In the genomic region with DNA sequence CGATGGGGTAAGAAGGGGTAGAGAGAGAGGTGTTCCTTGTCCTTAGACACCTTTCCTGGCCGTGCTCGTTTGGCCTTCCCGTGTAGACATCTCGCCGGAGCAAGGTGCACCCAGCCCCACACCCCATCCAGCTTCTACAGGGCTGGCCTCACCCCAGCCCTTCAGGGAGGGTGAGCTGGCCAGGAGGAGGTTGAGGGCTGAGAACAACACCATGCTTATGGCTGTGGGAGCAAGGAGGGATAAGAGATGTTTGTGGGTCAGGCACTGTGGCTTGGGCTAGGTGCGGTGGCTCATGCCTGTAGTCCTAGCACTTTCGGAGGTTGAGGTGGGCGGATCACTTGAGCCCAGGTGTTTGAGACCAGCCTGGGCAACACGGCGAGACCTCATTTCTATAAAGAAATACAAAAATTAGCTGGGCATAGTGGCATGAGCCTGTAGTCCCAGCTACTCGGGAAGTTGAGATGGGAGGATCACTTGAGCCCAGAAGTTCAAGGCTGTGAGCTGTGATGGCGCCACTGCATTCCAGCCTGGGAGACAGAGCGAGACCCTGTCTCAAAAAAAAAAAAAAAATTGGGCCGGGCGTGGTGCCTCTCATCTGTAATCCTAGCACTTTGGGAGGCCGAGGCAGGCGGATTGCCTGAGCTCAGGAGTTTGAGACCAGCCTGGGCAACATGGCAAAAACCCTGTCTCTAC, we compare ENCODE assay signal across 13 cellular contexts. TPM values are rescaled to one million over a fixed set of nuclear protein-coding genes. Genes with fewer than 3 reads are reported as not detected.
DNase-seq lines count a peak whose midpoint lies in the region; ATAC-seq, FAIRE-seq and TF ChIP-seq lines count a peak whose summit lies in the region.
"Had no signal": no experiment of that assay in that cellular context is flagged by ENCODE, and none has a peak within 500 bp of the region (broad histone marks: within the 10 kb centered on the region; RNA-seq: fewer than 3 reads in every experiment).

No MANE protein-coding gene starts in this region.

- peak overlapping the region in 4 of 11 experiments; percentile 14 to 43 (median 26); a peak in 5 of 22 replicates for H3K9ac ChIP-seq in BLaER1 treated with 17β-estradiol and CSF1 and Interleukin-3, amounts not matched to agents 10 nM and 100 nM
- H3K9ac ChIP-seq in adipocyte (ENCODE audit: low read length): peak overlapping the region; percentile 67
- H3K9ac ChIP-seq in kidney (ENCODE audit: low read length in 2 of 2): peak overlapping the region; percentile 43 to 76
- H3K9ac ChIP-seq in rectal smooth muscle tissue (ENCODE audit: low read length): no peak overlapping the region
- H3K9ac ChIP-seq: KMS-11 had no signal

- H3K4me1 Mint-ChIP-seq in natural killer cell: peaks cover 17 to 24% of the 10 kb centered on the region in 2 donors
- peaks cover 22% of the 10 kb centered on the region for H3K4me1 Mint-ChIP-seq in activated CD4-positive, alpha-beta memory T cell treated with anti-CD3 and anti-CD28 coated beads, Interleukin-2, amount 10 ng/mL, durations not matched to agents 7 days and 5 days

- H3K4me2 ChIP-seq in BLaER1 treated with 17β-estradiol and CSF1 and Interleukin-3, amounts not matched to agents 10 nM and 100 nM: peak overlapping the region; percentile 42 to 92 (median 73); a peak in 21 of 22 replicates
- H3K4me2 ChIP-seq: KMS-11 had no signal

- H3K9me3 ChIP-seq in BLaER1 treated with 17β-estradiol and CSF1 and Interleukin-3, amounts not matched to agents 10 nM and 100 nM (replicated peaks in 1 of 11): no peaks in the 10 kb centered on the region
- H3K9me3 ChIP-seq in adipocyte (ENCODE audit: control insufficient read depth, low read length) (no peaks in the 10 kb centered on the region), kidney (ENCODE audit: control insufficient read depth in 1 of 2, low read length in 2 of 2) (no peaks in the 10 kb centered on the region), WERI-Rb-1 (ENCODE audit: severe bottlenecking) (no peaks in the 10 kb centered on the region)
- H3K9me3 ChIP-seq: right lobe of liver had no signal

- CTCF ChIA-PET in activated CD4-positive, alpha-beta memory T cell treated with anti-CD3 and anti-CD28 coated beads, Interleukin-2, amount 10 ng/mL, durations not matched to agents 7 days and 5 days (lab: Charles Lee): interaction anchor here (1.0 kb wide), 1 partner anchor 10 kb away, joined by 3 read pairs; no protein-coding TSS in a partner anchor

- H3K4me1 ChIP-seq in BLaER1 treated with 17β-estradiol and CSF1 and Interleukin-3, amounts not matched to agents 10 nM and 100 nM: peaks cover 86 to 99% (median 96%) of the 10 kb centered on the region in 10 experiments
- peaks cover 25% of the 10 kb centered on the region for H3K4me1 ChIP-seq in adipocyte (ENCODE audit: control insufficient read depth, insufficient read depth, low read length)
- H3K4me1 ChIP-seq in kidney (ENCODE audit: control insufficient read depth in 1 of 2, insufficient read depth in 1 of 2, low read depth in 1 of 2, low read length in 2 of 2): peaks cover 40 to 44% of the 10 kb centered on the region in 2 donors
- peaks cover 9% of the 10 kb centered on the region for H3K4me1 ChIP-seq in rectal smooth muscle tissue (ENCODE audit: control insufficient read depth, insufficient read depth, low read length)

- no peak for FAIRE-seq in kidney (lab: Jason Lieb, UNC)
- FAIRE-seq: keratinocyte had no signal

- H4K20me1 ChIP-seq in BLaER1 treated with 17β-estradiol and CSF1 and Interleukin-3, amounts not matched to agents 10 nM and 100 nM: peaks cover 71 to 100% (median 99%) of the 10 kb centered on the region in 11 experiments; a peak in 21 of 22 replicates

- no peak for TF ChIP-seq POLR2A in erythroblast (IDR thresholded peaks at IDR 0.05; ENCODE audit: low read length)

- H3K27me3 Mint-ChIP-seq in natural killer cell (ENCODE audit: low read depth in 2 of 2): no peaks in the 10 kb centered on the region
- no peaks in the 10 kb centered on the region for H3K27me3 Mint-ChIP-seq in activated CD4-positive, alpha-beta memory T cell treated with anti-CD3 and anti-CD28 coated beads, Interleukin-2, amount 10 ng/mL, durations not matched to agents 7 days and 5 days
- H3K27me3 Mint-ChIP-seq: activated CD8-positive, alpha-beta memory T cell treated with anti-CD3 and anti-CD28 coated beads, Interleukin-2, amount 10 ng/mL, durations not matched to agents 7 days and 5 days had no signal

- POLR2A ChIA-PET in activated CD4-positive, alpha-beta memory T cell treated with anti-CD3 and anti-CD28 coated beads, Interleukin-2, amount 10 ng/mL, durations not matched to agents 7 days and 5 days (lab: Charles Lee): no interaction called here

- no peak overlapping the region for H3K4me3 Mint-ChIP-seq in natural killer cell
- H3K4me3 Mint-ChIP-seq in activated CD4-positive, alpha-beta memory T cell treated with anti-CD3 and anti-CD28 coated beads, Interleukin-2, amount 10 ng/mL, durations not matched to agents 7 days and 5 days: no peak overlapping the region
- H3K4me3 Mint-ChIP-seq: activated CD8-positive, alpha-beta memory T cell treated with anti-CD3 and anti-CD28 coated beads, Interleukin-2, amount 10 ng/mL, durations not matched to agents 7 days and 5 days had no signal

- H3K4me3 ChIP-seq in BLaER1 treated with 17β-estradiol and CSF1 and Interleukin-3, amounts not matched to agents 10 nM and 100 nM: no peak overlapping the region
- H3K4me3 ChIP-seq in adipocyte (ENCODE audit: low read length) (peak overlapping the region; percentile 40), kidney (ENCODE audit: low read length in 2 of 2) (peak overlapping the region in 1 of 2 donors; percentile 45), rectal smooth muscle tissue (ENCODE audit: low read length) (no peak overlapping the region), WERI-Rb-1 (ENCODE audit: low read depth, low read length) (no peak overlapping the region)
- H3K4me3 ChIP-seq: right lobe of liver had no signal

- H3K36me3 Mint-ChIP-seq in natural killer cell: no peaks in the 10 kb centered on the region
- H3K36me3 Mint-ChIP-seq in activated CD4-positive, alpha-beta memory T cell treated with anti-CD3 and anti-CD28 coated beads, Interleukin-2, amount 10 ng/mL, durations not matched to agents 7 days and 5 days (ENCODE audit: low read depth): peaks cover 6% of the 10 kb centered on the region
- H3K36me3 Mint-ChIP-seq: activated CD8-positive, alpha-beta memory T cell treated with anti-CD3 and anti-CD28 coated beads, Interleukin-2, amount 10 ng/mL, durations not matched to agents 7 days and 5 days had no signal

- H3K9me3 Mint-ChIP-seq in natural killer cell: no peaks in the 10 kb centered on the region
- no peaks in the 10 kb centered on the region for H3K9me3 Mint-ChIP-seq in activated CD4-positive, alpha-beta memory T cell treated with anti-CD3 and anti-CD28 coated beads, Interleukin-2, amount 10 ng/mL, durations not matched to agents 7 days and 5 days

- H3K27ac Mint-ChIP-seq in natural killer cell: no peak overlapping the region
- no peak overlapping the region for H3K27ac Mint-ChIP-seq in activated CD4-positive, alpha-beta memory T cell treated with anti-CD3 and anti-CD28 coated beads, Interleukin-2, amount 10 ng/mL, durations not matched to agents 7 days and 5 days
- H3K27ac Mint-ChIP-seq: activated CD8-positive, alpha-beta memory T cell treated with anti-CD3 and anti-CD28 coated beads, Interleukin-2, amount 10 ng/mL, durations not matched to agents 7 days and 5 days had no signal

- peaks cover 0 to 46% (median 33%) of the 10 kb centered on the region in 11 experiments; a peak in 17 of 22 replicates for H3K36me3 ChIP-seq in BLaER1 treated with 17β-estradiol and CSF1 and Interleukin-3, amounts not matched to agents 10 nM and 100 nM
- H3K36me3 ChIP-seq in adipocyte (ENCODE audit: control insufficient read depth, insufficient read depth, low read length, severe bottlenecking): no peaks in the 10 kb centered on the region
- H3K36me3 ChIP-seq in kidney (ENCODE audit: control insufficient read depth in 1 of 2, insufficient read depth in 2 of 2, low read length in 2 of 2): no peaks in the 10 kb centered on the region
- no peaks in the 10 kb centered on the region for H3K36me3 ChIP-seq in rectal smooth muscle tissue (ENCODE audit: control insufficient read depth, insufficient read depth, low read length)
- H3K36me3 ChIP-seq in WERI-Rb-1: peaks cover 17% of the 10 kb centered on the region
- H3K36me3 ChIP-seq: right lobe of liver had no signal

- intact Hi-C loops in kidney (cut with DNase I) (no loop called here), natural killer cell (cut with micrococcal nuclease) (no loop called here)

- TF ChIP-seq CTCF in kidney (IDR thresholded peaks at IDR 0.05; ENCODE audit: borderline replicate concordance, extremely low read depth, insufficient read depth) (no peak), natural killer cell (IDR thresholded peaks at IDR 0.05) (no peak), WERI-Rb-1 (IDR thresholded peaks at IDR 0.05; ENCODE audit: low read depth, low read length) (no peak)

- no peak for ATAC-seq in natural killer cell
- ATAC-seq: activated CD8-positive, alpha-beta memory T cell treated with anti-CD3 and anti-CD28 coated beads, Interleukin-2, amount 10 ng/mL, durations not matched to agents 7 days and 5 days had no signal

- H3K27me3 ChIP-seq in BLaER1 treated with 17β-estradiol and CSF1 and Interleukin-3, amounts not matched to agents 10 nM and 100 nM: no peaks in the 10 kb centered on the region
- no peaks in the 10 kb centered on the region for H3K27me3 ChIP-seq in adipocyte (replicated peaks; ENCODE audit: control insufficient read depth, insufficient read depth, low read length)
- no peaks in the 10 kb centered on the region for H3K27me3 ChIP-seq in rectal smooth muscle tissue (ENCODE audit: control insufficient read depth, insufficient read depth, low read length)
- H3K27me3 ChIP-seq in WERI-Rb-1 (ENCODE audit: insufficient read depth, low read depth, severe bottlenecking): no peaks in the 10 kb centered on the region
- H3K27me3 ChIP-seq: right lobe of liver had no signal

- peak overlapping the region in 5 of 11 experiments; percentile 3 to 46 (median 31); a peak in 7 of 22 replicates for H3K27ac ChIP-seq in BLaER1 treated with 17β-estradiol and CSF1 and Interleukin-3, amounts not matched to agents 10 nM and 100 nM
- peak overlapping the region; percentile 76 to 85 for H3K27ac ChIP-seq in kidney (ENCODE audit: low read depth in 2 of 2, low read length in 2 of 2)
- peak overlapping the region; percentile 0 for H3K27ac ChIP-seq in rectal smooth muscle tissue (ENCODE audit: low read depth, low read length)
- H3K27ac ChIP-seq in WERI-Rb-1: no peak overlapping the region
- H3K27ac ChIP-seq: KMS-11, right lobe of liver had no signal

- DNase-seq in adipocyte (ENCODE audit: low read depth) (no peak), kidney (no peak), natural killer cell (no peak), WERI-Rb-1 (no peak), erythroblast (lab: John Stamatoyannopoulos, UW) (no peak)
- DNase-seq in activated CD4-positive, alpha-beta memory T cell treated with anti-CD3 and anti-CD28 coated beads, Interleukin-2, amount 10 ng/mL, durations not matched to agents 7 days and 5 days: no peak
- DNase-seq: activated CD8-positive, alpha-beta memory T cell treated with anti-CD3 and anti-CD28 coated beads, Interleukin-2, amount 10 ng/mL, durations not matched to agents 7 days and 5 days; GDM1 had no signal

RNA-seq across cellular contexts. Expression of a gene that starts 15.5 kb away (rescaled TPM):
- total RNA-seq in kidney: 124 TPM
- 59.8 TPM for polyA plus RNA-seq in kidney (ENCODE audit: insufficient read depth, low read depth, low replicate concordance)
- total RNA-seq in natural killer cell: 10 to 100 TPM; 85.4 to 96.1 (median 93.6) TPM
- 10 to 100 TPM; 89.8 to 97.6 TPM for total RNA-seq in activated CD4-positive, alpha-beta memory T cell treated with anti-CD3 and anti-CD28 coated beads, Interleukin-2, amount 10 ng/mL, durations not matched to agents 7 days and 5 days

RNA-seq across cellular contexts. Expression of a gene that starts 47.7 kb away (rescaled TPM):
- total RNA-seq in kidney (21.7 TPM), natural killer cell (10 to 100 TPM; 20.7 to 30.9 (median 24.1) TPM)
- polyA plus RNA-seq in kidney (ENCODE audit: insufficient read depth, low read depth, low replicate concordance): 16.8 TPM
- total RNA-seq in activated CD4-positive, alpha-beta memory T cell treated with anti-CD3 and anti-CD28 coated beads, Interleukin-2, amount 10 ng/mL, durations not matched to agents 7 days and 5 days: 10 to 100 TPM; 24.3 to 25.7 TPM

RNA-seq across cellular contexts. Expression of a gene that starts 47.9 kb away (rescaled TPM):
- total RNA-seq in kidney (64.7 TPM), natural killer cell (10 to 100 TPM; 26.4 to 27.8 (median 27.2) TPM)
- 70.3 TPM for polyA plus RNA-seq in kidney (ENCODE audit: insufficient read depth, low read depth, low replicate concordance)
- 10 to 100 TPM; 23.8 to 26.0 TPM for total RNA-seq in activated CD4-positive, alpha-beta memory T cell treated with anti-CD3 and anti-CD28 coated beads, Interleukin-2, amount 10 ng/mL, durations not matched to agents 7 days and 5 days
